ENCODE assay signal across 16 cellular contexts in the genomic region with DNA sequence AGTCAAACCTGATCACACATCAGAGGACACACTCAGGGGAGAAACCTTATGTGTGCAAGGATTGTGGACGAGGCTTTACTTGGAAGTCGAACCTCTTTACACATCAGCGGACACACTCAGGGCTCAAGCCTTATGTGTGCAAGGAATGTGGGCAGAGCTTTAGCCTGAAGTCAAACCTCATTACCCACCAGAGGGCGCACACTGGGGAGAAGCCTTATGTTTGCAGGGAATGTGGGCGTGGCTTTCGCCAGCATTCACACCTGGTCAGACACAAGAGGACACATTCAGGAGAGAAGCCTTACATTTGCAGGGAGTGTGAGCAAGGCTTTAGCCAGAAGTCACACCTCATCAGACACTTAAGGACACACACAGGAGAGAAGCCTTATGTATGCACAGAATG. TPM values are rescaled to one million over a fixed set of nuclear protein-coding genes. Genes with fewer than 3 reads are reported as not detected.
A peak's percentile ranks its signal among the peaks of the same experiment; 100 is the strongest.
DNase-seq lines count a peak whose midpoint lies in the region; ATAC-seq, FAIRE-seq and TF ChIP-seq lines count a peak whose summit lies in the region.
"Had no signal": no experiment of that assay in that cellular context is flagged by ENCODE, and none has a peak within 500 bp of the region (broad histone marks: within the 10 kb centered on the region; RNA-seq: fewer than 3 reads in every experiment).

No MANE protein-coding gene starts in this region.

- no peaks in the 10 kb centered on the region for H3K27me3 ChIP-seq in HepG2 (ENCODE audit: control insufficient read depth in 1 of 2, insufficient read depth in 2 of 2, low read length in 2 of 2)
- no peaks in the 10 kb centered on the region for H3K27me3 ChIP-seq in right lobe of liver
- H3K27me3 ChIP-seq in PC-3 (ENCODE audit: low read length): no peaks in the 10 kb centered on the region
- H3K27me3 ChIP-seq: SJCRH30 had no signal

- in situ Hi-C loops in HepG2 (cut with HindIII; ENCODE audit: extremely low pct_ligation_motif_present, low pct_unique_long_range_greater_than_20kb): no loop called here

- H3K9ac ChIP-seq in HepG2 (ENCODE audit: insufficient read depth, low read depth, low read length) (no peak overlapping the region), PC-3 (ENCODE audit: low read length) (no peak overlapping the region)

- CTCF ChIA-PET in HepG2 (lab: Yijun Ruan, JAX; ENCODE audit: low intra/inter-chr PET ratio, low total read pairs) (no interaction called here), PC-3 (lab: Charles Lee) (no interaction called here)

- TF ChIP-seq RAD21 in HepG2 (CRISPR knock-in tag; IDR thresholded peaks at IDR 0.05): no peak

- TSS peak; percentile 36 for BruUV-seq in HepG2 (replicated peaks; lab: Mats Ljungman, UMichigan)
- TSS peak; percentile 8 for BruUV-seq in PC-3 (replicated peaks; lab: Mats Ljungman, UMichigan)

- H2AFZ ChIP-seq in HepG2 (ENCODE audit: low read length): no peak overlapping the region
- H2AFZ ChIP-seq in PC-3 (ENCODE audit: low read length): no peak overlapping the region

- ATAC-seq in HepG2: peak; percentile 62; the same call in 2 of the 3 replicates
- ATAC-seq in right lobe of liver: no peak
- no peak for ATAC-seq in PC-3
- no peak for ATAC-seq in HG02798 (IDR thresholded peaks at IDR 0.05; ENCODE audit: poor library complexity, unreplicated experiment)
- no peak for ATAC-seq in GM18861 (IDR thresholded peaks at IDR 0.05; ENCODE audit: unreplicated experiment)
- ATAC-seq: CD8-positive, alpha-beta T cell; naive thymus-derived CD8-positive, alpha-beta T cell had no signal

- no peak for FAIRE-seq in HepG2 (lab: Jason Lieb, UNC)

- H4K20me1 ChIP-seq in HepG2 (ENCODE audit: insufficient read depth, low read length) (no peaks in the 10 kb centered on the region), PC-3 (ENCODE audit: low read length) (no peaks in the 10 kb centered on the region)

- H3K36me3 ChIP-seq in HepG2 (replicated peaks in 1 of 2; ENCODE audit: control insufficient read depth in 1 of 2, insufficient read depth in 2 of 2, low read length in 2 of 2): peaks cover 6 to 40% of the 10 kb centered on the region in 2 experiments
- H3K36me3 ChIP-seq in right lobe of liver: peaks cover 0 to 22% (median 8%) of the 10 kb centered on the region in 4 donors
- H3K36me3 ChIP-seq in PC-3 (ENCODE audit: low read depth, low read length): peaks cover 55% of the 10 kb centered on the region

- H3K9me3 ChIP-seq in HepG2 (ENCODE audit: low read length) (peaks cover 35% of the 10 kb centered on the region), right lobe of liver (peaks cover 0 to 8% (median 3%) of the 10 kb centered on the region in 4 donors), PC-3 (ENCODE audit: low read length) (0 out of 2 replicates have a peak, but pooled peaks cover 14% of the 10 kb centered on the region)

- H3K4me3 ChIP-seq in HepG2 (replicated peaks in 1 of 3; ENCODE audit: insufficient read depth in 1 of 3, low read depth in 2 of 3, low read length in 3 of 3): no peak overlapping the region
- H3K4me3 ChIP-seq in right lobe of liver: no peak overlapping the region
- no peak overlapping the region for H3K4me3 ChIP-seq in PC-3 (ENCODE audit: low read length)
- H3K4me3 ChIP-seq in fibroblast of villous mesenchyme (ENCODE audit: low read depth, low read length): no peak overlapping the region
- H3K4me3 ChIP-seq: SJCRH30 had no signal

- POLR2A ChIA-PET in HepG2 (lab: Yijun Ruan, JAX): no interaction called here
- POLR2A ChIA-PET in PC-3 (lab: Charles Lee; ENCODE audit: unreplicated experiment): no interaction called here

- H3K4me2 ChIP-seq in HepG2 (ENCODE audit: low read depth, low read length): no peak overlapping the region
- no peak overlapping the region for H3K4me2 ChIP-seq in PC-3 (ENCODE audit: low read length)

- WGBS in HepG2 (ENCODE audit: low lambda C conversion rate): 80% methylated on average over 1 of the region's 6 CpGs
- WGBS in right lobe of liver (ENCODE audit: insufficient coverage, low coverage, low lambda C conversion rate, missing lambda C conversion rate): 100% methylated on average over 1 of the region's 6 CpGs

- DNase-seq in HepG2 (ENCODE audit: low spot score) (peak; percentile 42), right lobe of liver (no peak), PC-3 (no peak), fibroblast of villous mesenchyme (ENCODE audit: low read depth) (no peak), cerebellar nuclear complex (lab: John Stamatoyannopoulos, UW) (no peak)
- no peak for DNase-seq in activated CD8-positive, alpha-beta memory T cell treated with anti-CD3 and anti-CD28 coated beads, Interleukin-2, amount 50 U/mL, for 4 hours
- DNase-seq: activated CD4-positive, alpha-beta memory T cell treated with anti-CD3 and anti-CD28 coated beads for 36 hours; activated naive CD8-positive, alpha-beta T cell treated with anti-CD3 and anti-CD28 coated beads, Interleukin-2, amount 10 ng/mL, durations not matched to agents 7 days and 5 days; CD8-positive, alpha-beta T cell; effector CD8-positive, alpha-beta T cell; naive thymus-derived CD8-positive, alpha-beta T cell; NCI-H1694; SJCRH30; stimulated activated naive CD4-positive, alpha-beta T cell had no signal

- TF ChIP-seq POLR2A in HepG2 (IDR thresholded peaks at IDR 0.05; ENCODE audit: insufficient read depth in 1 of 2, low read depth in 2 of 2, low read length in 2 of 2) (no peak), right lobe of liver (IDR thresholded peaks at IDR 0.05) (no peak)

- intact Hi-C loops in HepG2 (cut with micrococcal nuclease; ENCODE audit: unreplicated experiment) (no loop called here), right lobe of liver (cut with DNase I) (no loop called here), PC-3 (cut with micrococcal nuclease) (no loop called here)

- TF ChIP-seq EP300 in HepG2 (IDR thresholded peaks at IDR 0.05; ENCODE audit: low read depth in 2 of 2, low read length in 2 of 2): no peak
- TF ChIP-seq EP300 in HepG2 (CRISPR knock-in tag; IDR thresholded peaks at IDR 0.05; ENCODE audit: borderline replicate concordance): no peak

- H3F3A ChIP-seq in PC-3 (ENCODE audit: low read length, unreplicated experiment): no peaks in the 10 kb centered on the region

- H3K4me1 ChIP-seq in HepG2 (ENCODE audit: insufficient read depth, low read length) (no peaks in the 10 kb centered on the region), right lobe of liver (no peaks in the 10 kb centered on the region), PC-3 (ENCODE audit: insufficient read depth, low read length) (no peaks in the 10 kb centered on the region)
- H3K4me1 ChIP-seq: SJCRH30 had no signal

- no peaks in the 10 kb centered on the region for H3K79me2 ChIP-seq in HepG2 (ENCODE audit: insufficient read depth, low read length)
- H3K79me2 ChIP-seq in PC-3 (ENCODE audit: low read length): no peaks in the 10 kb centered on the region

- no peaks in the 10 kb centered on the region for H3K9me2 ChIP-seq in PC-3 (replicated peaks; ENCODE audit: low read length)

- H3K27ac ChIP-seq in HepG2 (ENCODE audit: extremely low read length, insufficient read depth, low read length): no peak overlapping the region
- no peak overlapping the region for H3K27ac ChIP-seq in right lobe of liver
- no peak overlapping the region for H3K27ac ChIP-seq in PC-3 (ENCODE audit: low read length)

- TF ChIP-seq CTCF in HepG2 (CRISPR knock-in tag; IDR thresholded peaks at IDR 0.05) (peak; percentile 48), right lobe of liver (IDR thresholded peaks at IDR 0.05) (no peak), PC-3 (conservative IDR thresholded peaks at IDR 0.05; ENCODE audit: low read depth, low read length) (no peak), fibroblast of villous mesenchyme (IDR thresholded peaks at IDR 0.05; ENCODE audit: insufficient read depth, low read depth, low read length) (peak; percentile 5)

TF ChIP-seq in HepG2, 621 proteins besides CTCF, POLR2A, EP300 and RAD21 (continues in another document):
- no peak for TF ChIP-seq PREB (CRISPR knock-in tag; IDR thresholded peaks at IDR 0.05)
- TF ChIP-seq TEAD3 (CRISPR knock-in tag; optimal IDR thresholded peaks at IDR 0.05; ENCODE audit: borderline replicate concordance): peak; percentile 30
- TF ChIP-seq SMC3 (IDR thresholded peaks at IDR 0.05; ENCODE audit: low read length): peak; percentile 32; the same call in 1 of the 2 replicates
- 0 out of 2 replicates have a peak, but pooled peaks have one; percentile 44 for TF ChIP-seq THAP11 (CRISPR knock-in tag; IDR thresholded peaks at IDR 0.05)

RNA-seq across cellular contexts. Expression of gene ZNF527, which starts 8.2 kb away (rescaled TPM):
- total RNA-seq in HepG2 (2016; rRNA removed; fragmentation: Illumina TruSeq; extraction: Trizol) (3.5 and 4.2 TPM in 2 replicates), right lobe of liver (1 to 10 TPM; 2.2 to 3.4 (median 2.6) TPM), PC-3 (2014; rRNA removed) (1.6 and 4.1 TPM in 2 replicates), fibroblast of villous mesenchyme (3.9 and 5.6 TPM in 2 replicates)
- 0.40 and 0.71 TPM in 2 replicates for total RNA-seq in HepG2 (2016; cell fraction: cytosol; rRNA removed; fragmentation: Illumina TruSeq; extraction: Trizol; ENCODE audit: low read depth)
- total RNA-seq in HepG2 (2016; cell fraction: insoluble cytoplasmic fraction; rRNA removed; fragmentation: Illumina TruSeq; extraction: Trizol): 3.8 and 3.9 TPM in 2 replicates
- 1.6 and 1.9 TPM in 2 replicates for total RNA-seq in HepG2 (2016; cell fraction: membrane; rRNA removed; fragmentation: Illumina TruSeq; extraction: Trizol)
- 4.9 and 5.8 TPM in 2 replicates for total RNA-seq in HepG2 (2016; cell fraction: nucleus; rRNA removed; fragmentation: Illumina TruSeq; extraction: Trizol)
- polyA plus RNA-seq in HepG2 (2011; rRNA removed): 1.0 and 1.5 TPM in 2 replicates
- polyA plus RNA-seq in HepG2 (2011; cell fraction: cytosol; rRNA removed): 0.52 and 0.82 TPM in 2 replicates
- 1.2 and 2.0 TPM in 2 replicates for polyA plus RNA-seq in HepG2 (2011; cell fraction: nucleus; rRNA removed)
- polyA plus RNA-seq in HepG2 (2012): 0.68 and 1.6 TPM in 2 replicates
- polyA plus RNA-seq in HepG2 (2016; cell fraction: cytosol; fragmentation: Illumina TruSeq; extraction: Trizol; ENCODE audit: low read depth): 0.25 and 0.35 TPM in 2 replicates
- polyA plus RNA-seq in HepG2 (2016; cell fraction: insoluble cytoplasmic fraction; fragmentation: Illumina TruSeq; extraction: Trizol; ENCODE audit: low read depth): 2.2 and 2.5 TPM in 2 replicates
- 0.51 and 0.65 TPM in 2 replicates for polyA plus RNA-seq in HepG2 (2016; cell fraction: membrane; fragmentation: Illumina TruSeq; extraction: Trizol; ENCODE audit: low read depth)
- 6.7 and 8.5 TPM in 2 replicates for polyA plus RNA-seq in HepG2 (2016; cell fraction: nucleus; fragmentation: Illumina TruSeq; extraction: Trizol; ENCODE audit: insufficient read depth, low read depth)
- 1.5 and 4.1 TPM in 2 replicates for polyA minus RNA-seq in HepG2 (2011; rRNA and poly(A)+ RNA removed; ENCODE audit: low replicate concordance)
- polyA minus RNA-seq in HepG2 (2011; cell fraction: cytosol; rRNA and poly(A)+ RNA removed): 0.79 and 1.4 TPM in 2 replicates
- 9.0 and 9.6 TPM in 2 replicates for polyA minus RNA-seq in HepG2 (2011; cell fraction: nucleus; rRNA and poly(A)+ RNA removed)

Comparison
In these comparisons a context has a peak if more than half of its experiments do, and no peak if none do; other contexts are left out.
1. CTCF ChIP-seq: peak in HepG2 (single experiment) and fibroblast of villous mesenchyme (single experiment); none in right lobe of liver (0 of 4) and PC-3 (single experiment).